ENCODE assay signal across 25 cellular contexts in genomic region chr3:76367281-76367680, GRCh38.
DNase-seq lines count a peak whose midpoint lies in the region; FAIRE-seq and TF ChIP-seq lines count a peak whose summit lies in the region.
"Had no signal": no experiment of that assay in that cellular context is flagged by ENCODE, and none has a peak within 500 bp of the region (broad histone marks: within the 10 kb centered on the region; RNA-seq: fewer than 3 reads in every experiment).

No MANE protein-coding gene starts in this region.

- DNase-seq in GM04504 (ENCODE audit: low read depth) (peak; percentile 40), adipocyte (ENCODE audit: low read depth) (peak; percentile 43), fibroblast of villous mesenchyme (ENCODE audit: low read depth) (peak; percentile 65), NOMO-1 treated with dmso at 0.1 percent for 144 hours (lab: John Stamatoyannopoulos, UW; ENCODE audit: unreplicated experiment) (no peak), immature natural killer cell (no peak), small intestine (no peak)
- no peak for DNase-seq in activated T-helper 2 cell treated with anti-CD3 and anti-CD28 coated beads, Interferon-gamma antibody, Interleukin-2, Interleukin-4, amounts not matched to agents 10 μg/mL and 5 μg/mL and 100 μg/mL, durations not matched to agents 14 hours and 24 hours and 36 hours (ENCODE audit: low spot score)
- DNase-seq: activated CD4-positive, alpha-beta memory T cell treated with anti-CD3 and anti-CD28 coated beads, Interleukin-2, amount 10 ng/mL, durations not matched to agents 7 days and 5 days; activated CD4-positive, CD25-positive, alpha-beta regulatory T cell; amygdala; central memory CD4-positive, alpha-beta T cell; gastrocnemius medialis; kidney; NCI-H1417; NCI-H2107; NCI-H524; stimulated activated naive CD4-positive, alpha-beta T cell treated with Interleukin-2 at 50 U/mL for 16 hours; T-helper 9 cell had no signal

- no peaks in the 10 kb centered on the region for H3K27me3 Mint-ChIP-seq in activated T-helper 2 cell treated with anti-CD3 and anti-CD28 coated beads, Interferon-gamma antibody, Interleukin-2, Interleukin-4, amounts not matched to agents 10 μg/mL and 5 μg/mL and 100 μg/mL, durations not matched to agents 14 hours and 24 hours and 36 hours (ENCODE audit: low read depth)
- peaks cover 0 to 2% (median 1%) of the 10 kb centered on the region in 3 donors for H3K27me3 Mint-ChIP-seq in immature natural killer cell (ENCODE audit: low read depth in 3 of 3)
- H3K27me3 Mint-ChIP-seq: activated CD4-positive, alpha-beta memory T cell treated with anti-CD3 and anti-CD28 coated beads, Interleukin-2, amount 10 ng/mL, durations not matched to agents 7 days and 5 days; IgD-negative memory B cell had no signal

- no peak for TF ChIP-seq CTCF in fibroblast of villous mesenchyme (IDR thresholded peaks at IDR 0.05; ENCODE audit: insufficient read depth, low read depth, low read length)

- peaks cover 33% of the 10 kb centered on the region for H3K9me3 Mint-ChIP-seq in activated T-helper 2 cell treated with anti-CD3 and anti-CD28 coated beads, Interferon-gamma antibody, Interleukin-2, Interleukin-4, amounts not matched to agents 10 μg/mL and 5 μg/mL and 100 μg/mL, durations not matched to agents 14 hours and 24 hours and 36 hours
- peaks cover 8 to 47% (median 20%) of the 10 kb centered on the region in 6 donors for H3K9me3 Mint-ChIP-seq in immature natural killer cell
- H3K9me3 Mint-ChIP-seq: neural progenitor cell had no signal

- no peak overlapping the region for H3K27ac Mint-ChIP-seq in activated T-helper 2 cell treated with anti-CD3 and anti-CD28 coated beads, Interferon-gamma antibody, Interleukin-2, Interleukin-4, amounts not matched to agents 10 μg/mL and 5 μg/mL and 100 μg/mL, durations not matched to agents 14 hours and 24 hours and 36 hours
- H3K27ac Mint-ChIP-seq in immature natural killer cell, result no peak overlapping the region
- H3K27ac Mint-ChIP-seq: activated CD4-positive, alpha-beta memory T cell treated with anti-CD3 and anti-CD28 coated beads, Interleukin-2, amount 10 ng/mL, durations not matched to agents 7 days and 5 days; IgD-negative memory B cell; neural progenitor cell had no signal

- H3K4me1 Mint-ChIP-seq in activated T-helper 2 cell treated with anti-CD3 and anti-CD28 coated beads, Interferon-gamma antibody, Interleukin-2, Interleukin-4, amounts not matched to agents 10 μg/mL and 5 μg/mL and 100 μg/mL, durations not matched to agents 14 hours and 24 hours and 36 hours (ENCODE audit: low read depth), result no peaks in the 10 kb centered on the region
- H3K4me1 Mint-ChIP-seq in immature natural killer cell, result no peaks in the 10 kb centered on the region
- H3K4me1 Mint-ChIP-seq: activated CD4-positive, alpha-beta memory T cell treated with anti-CD3 and anti-CD28 coated beads, Interleukin-2, amount 10 ng/mL, durations not matched to agents 7 days and 5 days; IgD-negative memory B cell; neural progenitor cell had no signal

- no peaks in the 10 kb centered on the region for H3K4me1 ChIP-seq in adipocyte (ENCODE audit: control insufficient read depth, insufficient read depth, low read length)
- H3K4me1 ChIP-seq in small intestine (ENCODE audit: control insufficient read depth in 2 of 2, insufficient read depth in 1 of 2, low read depth in 1 of 2, low read length in 1 of 2), result no peaks in the 10 kb centered on the region
- H3K4me1 ChIP-seq: gastrocnemius medialis, neural progenitor cell, prostate gland had no signal

- no peaks in the 10 kb centered on the region for H3K36me3 Mint-ChIP-seq in activated T-helper 2 cell treated with anti-CD3 and anti-CD28 coated beads, Interferon-gamma antibody, Interleukin-2, Interleukin-4, amounts not matched to agents 10 μg/mL and 5 μg/mL and 100 μg/mL, durations not matched to agents 14 hours and 24 hours and 36 hours (ENCODE audit: low read depth)
- no peaks in the 10 kb centered on the region for H3K36me3 Mint-ChIP-seq in immature natural killer cell
- H3K36me3 Mint-ChIP-seq: IgD-negative memory B cell, neural progenitor cell had no signal

- H3K27me3 ChIP-seq in adipocyte (replicated peaks; ENCODE audit: control insufficient read depth, insufficient read depth, low read length) (no peaks in the 10 kb centered on the region), small intestine (ENCODE audit: control insufficient read depth in 2 of 2, insufficient read depth in 2 of 2, low read length in 2 of 2) (no peaks in the 10 kb centered on the region)
- H3K27me3 ChIP-seq: gastrocnemius medialis, neural progenitor cell had no signal

- no peaks in the 10 kb centered on the region for H3K9me3 ChIP-seq in adipocyte (ENCODE audit: control insufficient read depth, low read length)
- H3K9me3 ChIP-seq in small intestine (ENCODE audit: control insufficient read depth, low read depth), result no peaks in the 10 kb centered on the region
- H3K9me3 ChIP-seq: gastrocnemius medialis, prostate gland had no signal

- WGBS in small intestine, 3 donors, result 45 to 76% (median 71%) methylated on average over 2 of the region's 2 CpGs

- H3K36me3 ChIP-seq in adipocyte (ENCODE audit: control insufficient read depth, insufficient read depth, low read length, severe bottlenecking) (no peaks in the 10 kb centered on the region), small intestine (ENCODE audit: control insufficient read depth in 2 of 2, insufficient read depth in 2 of 2, low read length in 2 of 2) (no peaks in the 10 kb centered on the region)
- H3K36me3 ChIP-seq: gastrocnemius medialis, neural progenitor cell, prostate gland had no signal

- intact Hi-C loops in activated T-helper 2 cell treated with anti-CD3 and anti-CD28 coated beads, Interferon-gamma antibody, Interleukin-2, Interleukin-4, amounts not matched to agents 10 μg/mL and 5 μg/mL and 100 μg/mL, durations not matched to agents 14 hours and 24 hours and 36 hours (cut with micrococcal nuclease), result no loop called here

- H3K4me3 Mint-ChIP-seq in activated T-helper 2 cell treated with anti-CD3 and anti-CD28 coated beads, Interferon-gamma antibody, Interleukin-2, Interleukin-4, amounts not matched to agents 10 μg/mL and 5 μg/mL and 100 μg/mL, durations not matched to agents 14 hours and 24 hours and 36 hours (ENCODE audit: low read depth), result no peak overlapping the region
- H3K4me3 Mint-ChIP-seq in immature natural killer cell, result no peak overlapping the region
- H3K4me3 Mint-ChIP-seq: activated CD4-positive, alpha-beta memory T cell treated with anti-CD3 and anti-CD28 coated beads, Interleukin-2, amount 10 ng/mL, durations not matched to agents 7 days and 5 days; IgD-negative memory B cell; neural progenitor cell had no signal

- H3K27ac ChIP-seq in small intestine (ENCODE audit: low read depth in 1 of 2, low read length in 1 of 2), result no peak overlapping the region
- H3K27ac ChIP-seq: C4-2B, epithelial cell of prostate, gastrocnemius medialis, neural progenitor cell, prostate gland had no signal

- no peak for FAIRE-seq in small intestine (lab: Jason Lieb, UNC)
- FAIRE-seq: H54 had no signal

- H3K4me3 ChIP-seq in adipocyte (ENCODE audit: low read length), result no peak overlapping the region
- H3K4me3 ChIP-seq in fibroblast of villous mesenchyme (ENCODE audit: low read depth, low read length), result no peak overlapping the region
- H3K4me3 ChIP-seq in small intestine (ENCODE audit: low read depth in 1 of 2, low read length in 2 of 2), result no peak overlapping the region
- H3K4me3 ChIP-seq: gastrocnemius medialis, lung, neural progenitor cell, prostate gland had no signal

- H3K9ac ChIP-seq in adipocyte (ENCODE audit: low read length), result no peak overlapping the region
- H3K9ac ChIP-seq: neural progenitor cell had no signal

Comparison
In these comparisons a context has a peak if more than half of its experiments do, and no peak if none do; other contexts are left out.
1. DNase-seq: peak in GM04504 (single experiment), adipocyte (single experiment) and fibroblast of villous mesenchyme (single experiment); none in NOMO-1 treated with dmso at 0.1 percent for 144 hours (single experiment), activated T-helper 2 cell treated with anti-CD3 and anti-CD28 coated beads, Interferon-gamma antibody, Interleukin-2, Interleukin-4, amounts not matched to agents 10 μg/mL and 5 μg/mL and 100 μg/mL, durations not matched to agents 14 hours and 24 hours and 36 hours (single experiment), immature natural killer cell (0 of 3) and small intestine (single experiment).